ENCODE assay signal across 16 cellular contexts in genomic region chr7:6259257-6259656, GRCh38. TPM values are rescaled to one million over a fixed set of nuclear protein-coding genes. Genes with fewer than 3 reads are reported as not detected.
DNase-seq lines count a peak whose midpoint lies in the region; ATAC-seq, FAIRE-seq and TF ChIP-seq lines count a peak whose summit lies in the region.
"Had no signal": no experiment of that assay in that cellular context is flagged by ENCODE, and none has a peak within 500 bp of the region (broad histone marks: within the 10 kb centered on the region; RNA-seq: fewer than 3 reads in every experiment).

No MANE protein-coding gene starts in this region.

- H3K9me3 ChIP-seq in left ventricle myocardium inferior (replicated peaks): no peaks in the 10 kb centered on the region
- no peaks in the 10 kb centered on the region for H3K9me3 ChIP-seq in pancreas
- no peaks in the 10 kb centered on the region for H3K9me3 ChIP-seq in prostate gland

- peak overlapping the region; percentile 76 for H3K27ac ChIP-seq in left ventricle myocardium inferior (replicated peaks)
- H3K27ac ChIP-seq in pancreas: no peak overlapping the region
- H3K27ac ChIP-seq in urinary bladder (ENCODE audit: low read depth): peak overlapping the region; percentile 35
- H3K27ac ChIP-seq in prostate gland: peak overlapping the region in 1 of 2 donors; percentile 1
- H3K27ac ChIP-seq: RWPE1 had no signal

- intact Hi-C loops in left ventricle myocardium inferior (cut with micrococcal nuclease) (no loop called here), Right ventricle myocardium inferior (cut with DNase I) (no loop called here), pancreas (cut with DNase I) (no loop called here), prostate gland (cut with DNase I) (no loop called here)

- TF ChIP-seq CTCF in left ventricle myocardium inferior (IDR thresholded peaks at IDR 0.05; ENCODE audit: borderline replicate concordance): no peak
- TF ChIP-seq CTCF in pancreas (IDR thresholded peaks at IDR 0.05): no peak
- TF ChIP-seq CTCF in prostate gland (IDR thresholded peaks at IDR 0.05): no peak

- peak overlapping the region; percentile 87 to 88 for H3K27ac Mint-ChIP-seq in effector memory CD8-positive, alpha-beta T cell

- no peaks in the 10 kb centered on the region for H3K36me3 ChIP-seq in left ventricle myocardium inferior
- H3K36me3 ChIP-seq in pancreas: no peaks in the 10 kb centered on the region
- H3K36me3 ChIP-seq in urinary bladder (ENCODE audit: insufficient read depth): no peaks in the 10 kb centered on the region
- H3K36me3 ChIP-seq in prostate gland: no peaks in the 10 kb centered on the region

- H3K4me1 Mint-ChIP-seq in effector memory CD8-positive, alpha-beta T cell (ENCODE audit: low read depth in 2 of 2): peaks cover 40 to 44% of the 10 kb centered on the region in 2 donors

- H3K27me3 Mint-ChIP-seq in effector memory CD8-positive, alpha-beta T cell: no peaks in the 10 kb centered on the region

- peak overlapping the region; percentile 54 to 61 for H3K4me3 Mint-ChIP-seq in effector memory CD8-positive, alpha-beta T cell

- DNase-seq in left ventricle myocardium inferior (no peak), Right ventricle myocardium inferior (ENCODE audit: missing footprints) (no peak), pancreas (no peak), prostate gland (ENCODE audit: low spot score) (no peak), medulla oblongata (ENCODE audit: extremely low spot score) (no peak)
- no peak for DNase-seq in effector memory CD8-positive, alpha-beta T cell
- DNase-seq: cortex of kidney; NCI-H146; NCI-H510A; stimulated activated CD4-positive, alpha-beta T cell treated with anti-CD3 and anti-CD28 coated beads, Interleukin-12 subunit alpha, Interleukin-12 subunit beta, amount 100 ng/mL, for 4 hours; trophoblast cell had no signal

- 14 to 21% methylated on average over 3 of the region's 3 CpGs for WGBS in pancreas, 2 donors
- WGBS in urinary bladder: 36% methylated on average over 3 of the region's 3 CpGs
- WGBS in prostate gland: 14% methylated on average over 3 of the region's 3 CpGs

- no peaks in the 10 kb centered on the region for H3K36me3 Mint-ChIP-seq in effector memory CD8-positive, alpha-beta T cell (ENCODE audit: insufficient read depth)

- H3K9me3 Mint-ChIP-seq in effector memory CD8-positive, alpha-beta T cell: no peaks in the 10 kb centered on the region

- H3K4me1 ChIP-seq in left ventricle myocardium inferior: peaks cover 98% of the 10 kb centered on the region
- peaks cover 8 to 14% (median 9%) of the 10 kb centered on the region in 3 donors for H3K4me1 ChIP-seq in pancreas
- peaks cover 2% of the 10 kb centered on the region for H3K4me1 ChIP-seq in urinary bladder (ENCODE audit: insufficient read depth)
- H3K4me1 ChIP-seq in prostate gland (replicated peaks): peaks cover 8% of the 10 kb centered on the region

- FAIRE-seq in pancreas (lab: Jason Lieb, UNC): no peak
- FAIRE-seq: K562, TTC549 had no signal

- ATAC-seq in Right ventricle myocardium inferior (no peak), pancreas (peak in 3 of 4 donors; percentile 30 to 48 (median 31)), HG02840 (IDR thresholded peaks at IDR 0.05; ENCODE audit: low FRiP score, unreplicated experiment) (no peak)
- ATAC-seq in effector memory CD8-positive, alpha-beta T cell (replicated peaks): no peak
- ATAC-seq: K562 had no signal

- H3K27me3 ChIP-seq in left ventricle myocardium inferior (ENCODE audit: low read depth) (no peaks in the 10 kb centered on the region), pancreas (no peaks in the 10 kb centered on the region), prostate gland (replicated peaks; ENCODE audit: insufficient read depth) (no peaks in the 10 kb centered on the region)

- TF ChIP-seq POLR2A in prostate gland (IDR thresholded peaks at IDR 0.05): no peak

- H3K4me3 ChIP-seq in left ventricle myocardium inferior (no peak overlapping the region), pancreas (no peak overlapping the region), urinary bladder (ENCODE audit: low read depth, low read length) (no peak overlapping the region), prostate gland (no peak overlapping the region)
- H3K4me3 ChIP-seq: K562 had no signal

RNA-seq across cellular contexts. Expression of gene CYTH3, which starts 13.2 kb away (rescaled TPM):
- total RNA-seq in left ventricle myocardium inferior (25.5 TPM), Right ventricle myocardium inferior (30.3 TPM), pancreas (10 to 100 TPM in 1 of 6 donors, 1 to 10 TPM in 5; 3.4 to 12.5 (median 4.5) TPM), urinary bladder (28.9 TPM), prostate gland (10 to 100 TPM; 12.3 to 37.7 TPM)
- polyA plus RNA-seq in pancreas (1 to 10 TPM; 4.0 to 5.4 TPM), urinary bladder (23.5 TPM)

Comparison
In these comparisons a context has a peak if more than half of its experiments do, and no peak if none do; other contexts are left out.
1. H3K27ac ChIP-seq: peak in left ventricle myocardium inferior (single experiment) and urinary bladder (single experiment); none in pancreas (0 of 4).
2. ATAC-seq: peak in pancreas (3 of 4); none in Right ventricle myocardium inferior (single experiment), effector memory CD8-positive, alpha-beta T cell (single experiment) and HG02840 (single experiment).